Comparison of ENCODE assay signal across 1 cellular context in the genomic region with DNA sequence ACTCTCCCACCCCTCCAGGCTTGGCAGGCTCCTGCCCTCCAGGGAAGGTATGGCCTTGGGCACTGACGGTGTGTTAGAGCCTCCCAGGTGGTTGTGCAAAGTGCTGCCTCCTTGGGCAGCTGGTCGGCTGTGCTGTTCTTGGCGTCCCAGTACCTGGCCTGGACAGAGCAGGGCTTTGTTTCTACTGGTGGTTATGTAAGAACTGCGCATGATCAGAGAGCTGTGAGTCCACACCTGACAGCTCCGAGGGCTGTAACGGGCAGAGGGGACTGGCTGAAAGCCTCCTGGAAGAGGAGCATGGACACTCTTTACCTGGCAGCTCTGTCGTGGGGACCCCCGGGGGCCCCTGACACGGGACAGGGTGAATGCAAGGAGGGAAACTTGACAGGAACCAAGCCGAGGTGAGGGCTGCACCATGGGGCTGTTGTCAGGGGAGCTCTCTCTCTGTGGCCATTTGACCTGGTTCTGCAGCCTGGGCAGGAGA.
TF ChIP-seq lines count a peak whose summit lies in the region.

No MANE protein-coding gene starts in this region.

TF ChIP-seq in HepG2, 621 proteins besides CTCF, POLR2A, EP300 and RAD21 (continued from another document and continues in another):
- TF ChIP-seq FOXK2 (IDR thresholded peaks at IDR 0.05) (no peak), ZNF205 (CRISPR knock-in tag; IDR thresholded peaks at IDR 0.05) (0 out of 2 replicates have a peak, but pooled peaks have one; percentile 44), ZNF331 (CRISPR knock-in tag; IDR thresholded peaks at IDR 0.05) (peak; percentile 12; the same call in 1 of the 2 replicates), ZHX2 (IDR thresholded peaks at IDR 0.05; ENCODE audit: low read depth) (no peak), ZHX2 (CRISPR knock-in tag; IDR thresholded peaks at IDR 0.05; ENCODE audit: borderline replicate concordance) (no peak), REXO4 (CRISPR knock-in tag; IDR thresholded peaks at IDR 0.05; ENCODE audit: borderline replicate concordance) (no peak), HNRNPL (IDR thresholded peaks at IDR 0.05; ENCODE audit: low read depth, low read length) (peak; percentile 82; the same call in 1 of the 2 replicates), ZNF33A (CRISPR knock-in tag; IDR thresholded peaks at IDR 0.05; ENCODE audit: borderline replicate concordance) (no peak), ZBTB1 (CRISPR knock-in tag; IDR thresholded peaks at IDR 0.05; ENCODE audit: borderline replicate concordance) (no peak), XRCC5 (optimal IDR thresholded peaks at IDR 0.05; ENCODE audit: low read length) (peak; percentile 70), ZNF3 (CRISPR knock-in tag; IDR thresholded peaks at IDR 0.05) (no peak), WIZ (CRISPR knock-in tag; IDR thresholded peaks at IDR 0.05) (no peak), MIXL1 (CRISPR knock-in tag; IDR thresholded peaks at IDR 0.05) (no peak), ZFX (CRISPR knock-in tag; IDR thresholded peaks at IDR 0.05; ENCODE audit: low read depth) (peak; percentile 48; the same call in 1 of the 2 replicates), ZNF335 (CRISPR knock-in tag; IDR thresholded peaks at IDR 0.05) (no peak), ZBTB14 (CRISPR knock-in tag; IDR thresholded peaks at IDR 0.05) (no peak), REST (IDR thresholded peaks at IDR 0.05; ENCODE audit: borderline replicate concordance in 1 of 2, low read depth in 1 of 2, low read length in 2 of 2) (no peak), ZNF749 (CRISPR knock-in tag; IDR thresholded peaks at IDR 0.05; ENCODE audit: borderline replicate concordance) (no peak), TEF (CRISPR knock-in tag; IDR thresholded peaks at IDR 0.05) (peak; percentile 90; the same call in 1 of the 2 replicates), ZBTB42 (CRISPR knock-in tag; IDR thresholded peaks at IDR 0.05) (no peak), SAP130 (CRISPR knock-in tag; IDR thresholded peaks at IDR 0.05; ENCODE audit: low read depth) (peak; percentile 30; the same call in 1 of the 2 replicates)
- TF ChIP-seq, protein P1, sequence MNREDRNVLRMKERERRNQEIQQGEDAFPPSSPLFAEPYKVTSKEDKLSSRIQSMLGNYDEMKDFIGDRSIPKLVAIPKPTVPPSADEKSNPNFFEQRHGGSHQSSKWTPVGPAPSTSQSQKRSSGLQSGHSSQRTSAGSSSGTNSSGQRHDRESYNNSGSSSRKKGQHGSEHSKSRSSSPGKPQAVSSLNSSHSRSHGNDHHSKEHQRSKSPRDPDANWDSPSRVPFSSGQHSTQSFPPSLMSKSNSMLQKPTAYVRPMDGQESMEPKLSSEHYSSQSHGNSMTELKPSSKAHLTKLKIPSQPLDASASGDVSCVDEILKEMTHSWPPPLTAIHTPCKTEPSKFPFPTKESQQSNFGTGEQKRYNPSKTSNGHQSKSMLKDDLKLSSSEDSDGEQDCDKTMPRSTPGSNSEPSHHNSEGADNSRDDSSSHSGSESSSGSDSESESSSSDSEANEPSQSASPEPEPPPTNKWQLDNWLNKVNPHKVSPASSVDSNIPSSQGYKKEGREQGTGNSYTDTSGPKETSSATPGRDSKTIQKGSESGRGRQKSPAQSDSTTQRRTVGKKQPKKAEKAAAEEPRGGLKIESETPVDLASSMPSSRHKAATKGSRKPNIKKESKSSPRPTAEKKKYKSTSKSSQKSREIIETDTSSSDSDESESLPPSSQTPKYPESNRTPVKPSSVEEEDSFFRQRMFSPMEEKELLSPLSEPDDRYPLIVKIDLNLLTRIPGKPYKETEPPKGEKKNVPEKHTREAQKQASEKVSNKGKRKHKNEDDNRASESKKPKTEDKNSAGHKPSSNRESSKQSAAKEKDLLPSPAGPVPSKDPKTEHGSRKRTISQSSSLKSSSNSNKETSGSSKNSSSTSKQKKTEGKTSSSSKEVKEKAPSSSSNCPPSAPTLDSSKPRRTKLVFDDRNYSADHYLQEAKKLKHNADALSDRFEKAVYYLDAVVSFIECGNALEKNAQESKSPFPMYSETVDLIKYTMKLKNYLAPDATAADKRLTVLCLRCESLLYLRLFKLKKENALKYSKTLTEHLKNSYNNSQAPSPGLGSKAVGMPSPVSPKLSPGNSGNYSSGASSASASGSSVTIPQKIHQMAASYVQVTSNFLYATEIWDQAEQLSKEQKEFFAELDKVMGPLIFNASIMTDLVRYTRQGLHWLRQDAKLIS (CRISPR knock-in tag; IDR thresholded peaks at IDR 0.05): no peak
- TF ChIP-seq, protein P2, sequence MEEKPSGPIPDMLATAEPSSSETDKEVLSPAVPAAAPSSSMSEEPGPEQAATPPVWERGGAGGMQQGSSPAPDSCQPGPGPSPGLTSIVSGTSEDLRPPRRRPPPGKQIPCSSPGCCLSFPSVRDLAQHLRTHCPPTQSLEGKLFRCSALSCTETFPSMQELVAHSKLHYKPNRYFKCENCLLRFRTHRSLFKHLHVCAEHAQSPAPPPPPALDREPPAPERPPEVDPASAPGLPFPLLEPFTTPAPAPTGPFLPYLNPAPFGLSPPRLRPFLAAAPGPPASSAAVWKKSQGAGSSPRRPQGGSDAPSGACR (CRISPR knock-in tag; IDR thresholded peaks at IDR 0.05): no peak
- TF ChIP-seq, protein P3, sequence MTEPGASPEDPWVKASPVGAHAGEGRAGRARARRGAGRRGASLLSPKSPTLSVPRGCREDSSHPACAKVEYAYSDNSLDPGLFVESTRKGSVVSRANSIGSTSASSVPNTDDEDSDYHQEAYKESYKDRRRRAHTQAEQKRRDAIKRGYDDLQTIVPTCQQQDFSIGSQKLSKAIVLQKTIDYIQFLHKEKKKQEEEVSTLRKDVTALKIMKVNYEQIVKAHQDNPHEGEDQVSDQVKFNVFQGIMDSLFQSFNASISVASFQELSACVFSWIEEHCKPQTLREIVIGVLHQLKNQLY (CRISPR knock-in tag; IDR thresholded peaks at IDR 0.05): no peak
- TF ChIP-seq, protein P4, sequence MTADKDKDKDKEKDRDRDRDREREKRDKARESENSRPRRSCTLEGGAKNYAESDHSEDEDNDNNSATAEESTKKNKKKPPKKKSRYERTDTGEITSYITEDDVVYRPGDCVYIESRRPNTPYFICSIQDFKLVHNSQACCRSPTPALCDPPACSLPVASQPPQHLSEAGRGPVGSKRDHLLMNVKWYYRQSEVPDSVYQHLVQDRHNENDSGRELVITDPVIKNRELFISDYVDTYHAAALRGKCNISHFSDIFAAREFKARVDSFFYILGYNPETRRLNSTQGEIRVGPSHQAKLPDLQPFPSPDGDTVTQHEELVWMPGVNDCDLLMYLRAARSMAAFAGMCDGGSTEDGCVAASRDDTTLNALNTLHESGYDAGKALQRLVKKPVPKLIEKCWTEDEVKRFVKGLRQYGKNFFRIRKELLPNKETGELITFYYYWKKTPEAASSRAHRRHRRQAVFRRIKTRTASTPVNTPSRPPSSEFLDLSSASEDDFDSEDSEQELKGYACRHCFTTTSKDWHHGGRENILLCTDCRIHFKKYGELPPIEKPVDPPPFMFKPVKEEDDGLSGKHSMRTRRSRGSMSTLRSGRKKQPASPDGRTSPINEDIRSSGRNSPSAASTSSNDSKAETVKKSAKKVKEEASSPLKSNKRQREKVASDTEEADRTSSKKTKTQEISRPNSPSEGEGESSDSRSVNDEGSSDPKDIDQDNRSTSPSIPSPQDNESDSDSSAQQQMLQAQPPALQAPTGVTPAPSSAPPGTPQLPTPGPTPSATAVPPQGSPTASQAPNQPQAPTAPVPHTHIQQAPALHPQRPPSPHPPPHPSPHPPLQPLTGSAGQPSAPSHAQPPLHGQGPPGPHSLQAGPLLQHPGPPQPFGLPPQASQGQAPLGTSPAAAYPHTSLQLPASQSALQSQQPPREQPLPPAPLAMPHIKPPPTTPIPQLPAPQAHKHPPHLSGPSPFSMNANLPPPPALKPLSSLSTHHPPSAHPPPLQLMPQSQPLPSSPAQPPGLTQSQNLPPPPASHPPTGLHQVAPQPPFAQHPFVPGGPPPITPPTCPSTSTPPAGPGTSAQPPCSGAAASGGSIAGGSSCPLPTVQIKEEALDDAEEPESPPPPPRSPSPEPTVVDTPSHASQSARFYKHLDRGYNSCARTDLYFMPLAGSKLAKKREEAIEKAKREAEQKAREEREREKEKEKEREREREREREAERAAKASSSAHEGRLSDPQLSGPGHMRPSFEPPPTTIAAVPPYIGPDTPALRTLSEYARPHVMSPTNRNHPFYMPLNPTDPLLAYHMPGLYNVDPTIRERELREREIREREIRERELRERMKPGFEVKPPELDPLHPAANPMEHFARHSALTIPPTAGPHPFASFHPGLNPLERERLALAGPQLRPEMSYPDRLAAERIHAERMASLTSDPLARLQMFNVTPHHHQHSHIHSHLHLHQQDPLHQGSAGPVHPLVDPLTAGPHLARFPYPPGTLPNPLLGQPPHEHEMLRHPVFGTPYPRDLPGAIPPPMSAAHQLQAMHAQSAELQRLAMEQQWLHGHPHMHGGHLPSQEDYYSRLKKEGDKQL (CRISPR knock-in tag; IDR thresholded peaks at IDR 0.05; ENCODE audit: low read depth): no peak
- TF ChIP-seq, protein P5, sequence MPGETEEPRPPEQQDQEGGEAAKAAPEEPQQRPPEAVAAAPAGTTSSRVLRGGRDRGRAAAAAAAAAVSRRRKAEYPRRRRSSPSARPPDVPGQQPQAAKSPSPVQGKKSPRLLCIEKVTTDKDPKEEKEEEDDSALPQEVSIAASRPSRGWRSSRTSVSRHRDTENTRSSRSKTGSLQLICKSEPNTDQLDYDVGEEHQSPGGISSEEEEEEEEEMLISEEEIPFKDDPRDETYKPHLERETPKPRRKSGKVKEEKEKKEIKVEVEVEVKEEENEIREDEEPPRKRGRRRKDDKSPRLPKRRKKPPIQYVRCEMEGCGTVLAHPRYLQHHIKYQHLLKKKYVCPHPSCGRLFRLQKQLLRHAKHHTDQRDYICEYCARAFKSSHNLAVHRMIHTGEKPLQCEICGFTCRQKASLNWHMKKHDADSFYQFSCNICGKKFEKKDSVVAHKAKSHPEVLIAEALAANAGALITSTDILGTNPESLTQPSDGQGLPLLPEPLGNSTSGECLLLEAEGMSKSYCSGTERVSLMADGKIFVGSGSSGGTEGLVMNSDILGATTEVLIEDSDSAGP (CRISPR knock-in tag; IDR thresholded peaks at IDR 0.05; ENCODE audit: borderline replicate concordance): 0 out of 2 replicates have a peak, but pooled peaks have one; percentile 20
